1 cellular context compared by ENCODE assay signal in the genomic region with DNA sequence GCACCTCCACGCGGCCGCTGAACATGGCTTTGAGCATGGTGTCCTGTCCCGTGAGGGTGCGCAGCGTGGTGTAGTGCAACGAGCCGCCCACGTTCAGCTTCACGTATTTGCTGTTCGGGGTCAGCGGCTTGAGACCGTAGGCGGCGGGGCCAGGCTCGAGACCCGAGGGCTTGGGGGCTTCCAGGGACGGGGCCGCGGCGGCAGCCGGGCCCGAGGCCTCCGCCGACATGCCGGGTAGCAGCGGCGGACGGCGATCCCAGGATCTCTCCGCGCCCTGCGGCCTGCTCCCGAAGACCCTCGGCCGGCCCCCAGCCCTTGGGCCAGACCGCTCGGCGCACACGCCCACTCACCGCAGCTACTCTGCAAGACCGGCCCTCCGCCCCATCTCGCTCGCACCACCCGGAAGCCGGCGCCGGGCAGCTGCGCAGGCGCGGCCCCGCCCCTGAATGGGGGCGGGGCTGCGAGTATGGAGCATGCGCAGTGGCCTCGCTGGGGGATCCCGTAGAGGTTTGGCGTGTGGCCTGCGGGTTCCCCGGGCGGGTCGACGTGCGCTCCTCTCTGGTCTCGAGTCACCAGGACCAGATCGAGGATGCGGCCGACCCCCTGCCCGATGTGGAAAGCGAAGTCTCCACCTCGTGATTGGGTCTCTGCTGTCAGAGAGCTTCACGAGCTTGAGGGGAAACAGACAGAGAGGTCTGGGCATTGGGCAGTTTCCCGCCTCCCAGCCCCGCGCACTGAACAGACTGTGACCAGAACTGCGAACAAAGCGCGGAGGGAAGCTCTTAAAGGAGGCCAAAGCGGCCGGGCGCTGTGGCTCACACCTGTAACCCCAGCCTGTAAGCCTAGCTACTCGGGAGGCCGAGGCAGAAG.
TF ChIP-seq lines count a peak whose summit lies in the region.

TSS of gene KCTD13 (minus strand) at position 422 of the 870 bp plus-strand sequence. CDS start at position 229, 193 bp downstream.

TF ChIP-seq in HepG2, 621 proteins besides CTCF, POLR2A, EP300 and RAD21 (continued from another document and continues in another):
- TF ChIP-seq ZBTB43 (CRISPR knock-in tag; conservative IDR thresholded peaks at IDR 0.05) (no peak; the same call in 1 of the 2 replicates), NFIB (CRISPR knock-in tag; IDR thresholded peaks at IDR 0.05; ENCODE audit: borderline replicate concordance) (0 out of 2 replicates have a peak, but pooled peaks have one; percentile 32), XBP1 (CRISPR knock-in tag; IDR thresholded peaks at IDR 0.05) (no peak; the same call in 1 of the 2 replicates), GATAD2A (CRISPR knock-in tag; IDR thresholded peaks at IDR 0.05) (peak; percentile 29), PAXIP1 (CRISPR knock-in tag; conservative IDR thresholded peaks at IDR 0.05) (peak; percentile 61), ATF6 (CRISPR knock-in tag; conservative IDR thresholded peaks at IDR 0.05) (no peak; the same call in 1 of the 2 replicates), ZBTB42 (CRISPR knock-in tag; IDR thresholded peaks at IDR 0.05) (peak; percentile 54), YY1 (IDR thresholded peaks at IDR 0.05; ENCODE audit: insufficient read depth, insufficient replicate concordance, low read depth, low read length) (no peak), ZNF468 (CRISPR knock-in tag; IDR thresholded peaks at IDR 0.05) (peak; percentile 70; the same call in 1 of the 2 replicates), REXO4 (CRISPR knock-in tag; IDR thresholded peaks at IDR 0.05; ENCODE audit: borderline replicate concordance) (no peak), ZNF484 (CRISPR knock-in tag; IDR thresholded peaks at IDR 0.05; ENCODE audit: borderline replicate concordance, low read depth) (peak; percentile 81), ZNF335 (CRISPR knock-in tag; IDR thresholded peaks at IDR 0.05) (peak; percentile 75), MLXIP (CRISPR knock-in tag; IDR thresholded peaks at IDR 0.05; ENCODE audit: borderline replicate concordance) (0 out of 2 replicates have a peak, but pooled peaks have one; percentile 62), SP5 (CRISPR knock-in tag; IDR thresholded peaks at IDR 0.05; ENCODE audit: borderline replicate concordance, low read depth) (peak; percentile 45; the same call in 1 of the 2 replicates), ZSCAN9 (CRISPR knock-in tag; IDR thresholded peaks at IDR 0.05; ENCODE audit: borderline replicate concordance) (0 out of 2 replicates have a peak, but pooled peaks have one; percentile 57), TFDP2 (CRISPR knock-in tag; IDR thresholded peaks at IDR 0.05) (peak; percentile 91), HBP1 (CRISPR knock-in tag; IDR thresholded peaks at IDR 0.05; ENCODE audit: low read depth) (peak; percentile 92), CERS6 (CRISPR knock-in tag; IDR thresholded peaks at IDR 0.05) (peak; percentile 26; the same call in 1 of the 2 replicates), ZNF263 (CRISPR knock-in tag; IDR thresholded peaks at IDR 0.05) (peak; percentile 69), ZNF850 (CRISPR knock-in tag; conservative IDR thresholded peaks at IDR 0.05) (no peak), ZNF224 (CRISPR knock-in tag; IDR thresholded peaks at IDR 0.05) (no peak), HDAC1 (CRISPR knock-in tag; IDR thresholded peaks at IDR 0.05) (peak; percentile 84), XRCC5 (optimal IDR thresholded peaks at IDR 0.05; ENCODE audit: low read length) (peak; percentile 57), GABPB1 (CRISPR knock-in tag; IDR thresholded peaks at IDR 0.05) (peak; percentile 87), ZNF569 (CRISPR knock-in tag; IDR thresholded peaks at IDR 0.05; ENCODE audit: borderline replicate concordance) (peak; percentile 84; the same call in 1 of the 2 replicates), BRCA1 (CRISPR knock-in tag; IDR thresholded peaks at IDR 0.05) (peak; percentile 91), DNMT1 (CRISPR knock-in tag; IDR thresholded peaks at IDR 0.05) (peak; percentile 93; the same call in 1 of the 2 replicates), MXI1 (IDR thresholded peaks at IDR 0.05; ENCODE audit: borderline replicate concordance, low read depth, low read length) (peak; percentile 88; the same call in 1 of the 3 replicates), HOXA9 (CRISPR knock-in tag; IDR thresholded peaks at IDR 0.05; ENCODE audit: borderline replicate concordance) (peak; percentile 89; the same call in 1 of the 2 replicates), SIX4 (CRISPR knock-in tag; IDR thresholded peaks at IDR 0.05) (peak; percentile 23; the same call in 1 of the 2 replicates), ZFP36L1 (CRISPR knock-in tag; IDR thresholded peaks at IDR 0.05) (0 out of 2 replicates have a peak, but pooled peaks have one; percentile 72), PCBP2 (optimal IDR thresholded peaks at IDR 0.05; ENCODE audit: low read depth, low read length, poor library complexity, severe bottlenecking) (no peak), SALL2 (CRISPR knock-in tag; IDR thresholded peaks at IDR 0.05) (peak; percentile 94), NCOA5 (CRISPR knock-in tag; IDR thresholded peaks at IDR 0.05) (no peak), TCF7L2 (IDR thresholded peaks at IDR 0.05; ENCODE audit: low read depth, low read length) (no peak), STAT5B (CRISPR knock-in tag; IDR thresholded peaks at IDR 0.05) (no peak), SP140L (CRISPR knock-in tag; IDR thresholded peaks at IDR 0.05; ENCODE audit: borderline replicate concordance) (no peak), SUZ12 (IDR thresholded peaks at IDR 0.05; ENCODE audit: low read depth, low read length) (no peak), SNAI1 (CRISPR knock-in tag; IDR thresholded peaks at IDR 0.05; ENCODE audit: borderline replicate concordance) (peak; percentile 66; the same call in 1 of the 2 replicates), PLRG1 (conservative IDR thresholded peaks at IDR 0.05) (no peak)
- TF ChIP-seq, protein P1, sequence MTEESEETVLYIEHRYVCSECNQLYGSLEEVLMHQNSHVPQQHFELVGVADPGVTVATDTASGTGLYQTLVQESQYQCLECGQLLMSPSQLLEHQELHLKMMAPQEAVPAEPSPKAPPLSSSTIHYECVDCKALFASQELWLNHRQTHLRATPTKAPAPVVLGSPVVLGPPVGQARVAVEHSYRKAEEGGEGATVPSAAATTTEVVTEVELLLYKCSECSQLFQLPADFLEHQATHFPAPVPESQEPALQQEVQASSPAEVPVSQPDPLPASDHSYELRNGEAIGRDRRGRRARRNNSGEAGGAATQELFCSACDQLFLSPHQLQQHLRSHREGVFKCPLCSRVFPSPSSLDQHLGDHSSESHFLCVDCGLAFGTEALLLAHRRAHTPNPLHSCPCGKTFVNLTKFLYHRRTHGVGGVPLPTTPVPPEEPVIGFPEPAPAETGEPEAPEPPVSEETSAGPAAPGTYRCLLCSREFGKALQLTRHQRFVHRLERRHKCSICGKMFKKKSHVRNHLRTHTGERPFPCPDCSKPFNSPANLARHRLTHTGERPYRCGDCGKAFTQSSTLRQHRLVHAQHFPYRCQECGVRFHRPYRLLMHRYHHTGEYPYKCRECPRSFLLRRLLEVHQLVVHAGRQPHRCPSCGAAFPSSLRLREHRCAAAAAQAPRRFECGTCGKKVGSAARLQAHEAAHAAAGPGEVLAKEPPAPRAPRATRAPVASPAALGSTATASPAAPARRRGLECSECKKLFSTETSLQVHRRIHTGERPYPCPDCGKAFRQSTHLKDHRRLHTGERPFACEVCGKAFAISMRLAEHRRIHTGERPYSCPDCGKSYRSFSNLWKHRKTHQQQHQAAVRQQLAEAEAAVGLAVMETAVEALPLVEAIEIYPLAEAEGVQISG (CRISPR knock-in tag; IDR thresholded peaks at IDR 0.05): peak; percentile 85
